In genomic region chr2:101064868-101065549, GRCh38 we compare ENCODE assay signal across 1 cellular context.
TF ChIP-seq lines count a peak whose summit lies in the region.

No MANE protein-coding gene starts in this region.

TF ChIP-seq in HepG2, 621 proteins besides CTCF, POLR2A, EP300 and RAD21 (continued from another document and continues in another):
- no peak for TF ChIP-seq TFDP2 (CRISPR knock-in tag; IDR thresholded peaks at IDR 0.05)
- no peak for TF ChIP-seq ZNF567 (CRISPR knock-in tag; IDR thresholded peaks at IDR 0.05; ENCODE audit: borderline replicate concordance)
- no peak for TF ChIP-seq SRF (IDR thresholded peaks at IDR 0.05; ENCODE audit: low read depth, low read length)
- TF ChIP-seq KLF13 (CRISPR knock-in tag; IDR thresholded peaks at IDR 0.05) = no peak
- no peak for TF ChIP-seq EZH2 (conservative IDR thresholded peaks at IDR 0.05; ENCODE audit: low read depth, low read length)
- peak; percentile 52; the same call in 1 of the 2 replicates for TF ChIP-seq ZFP36L1 (CRISPR knock-in tag; IDR thresholded peaks at IDR 0.05)
- no peak for TF ChIP-seq GMEB2 (CRISPR knock-in tag; IDR thresholded peaks at IDR 0.05; ENCODE audit: low read depth)
- TF ChIP-seq NPAS2 (CRISPR knock-in tag; IDR thresholded peaks at IDR 0.05; ENCODE audit: borderline replicate concordance) = no peak
- no peak for TF ChIP-seq ZNF296 (CRISPR knock-in tag; conservative IDR thresholded peaks at IDR 0.05)
- no peak; the same call in 1 of the 2 replicates for TF ChIP-seq ZNF691 (CRISPR knock-in tag; IDR thresholded peaks at IDR 0.05; ENCODE audit: borderline replicate concordance, low read depth)
- no peak for TF ChIP-seq ZHX1 (CRISPR knock-in tag; IDR thresholded peaks at IDR 0.05; ENCODE audit: low read depth)
- 0 out of 2 replicates have a peak, but pooled peaks have one; percentile 69 for TF ChIP-seq ZNF614 (CRISPR knock-in tag; IDR thresholded peaks at IDR 0.05; ENCODE audit: borderline replicate concordance)
- no peak; the same call in 1 of the 2 replicates for TF ChIP-seq ZNF639 (CRISPR knock-in tag; conservative IDR thresholded peaks at IDR 0.05)
- TF ChIP-seq ZNF24 (IDR thresholded peaks at IDR 0.05) = no peak
- TF ChIP-seq ZBTB43 (CRISPR knock-in tag; conservative IDR thresholded peaks at IDR 0.05) = 0 out of 2 replicates have a peak, but pooled peaks have one; percentile 48
- no peak for TF ChIP-seq ZNF512 (CRISPR knock-in tag; IDR thresholded peaks at IDR 0.05)
- no peak for TF ChIP-seq MZF1 (CRISPR knock-in tag; IDR thresholded peaks at IDR 0.05; ENCODE audit: borderline replicate concordance)
- TF ChIP-seq ZNF746 (CRISPR knock-in tag; IDR thresholded peaks at IDR 0.05) = no peak
- TF ChIP-seq ZNF383 (CRISPR knock-in tag; IDR thresholded peaks at IDR 0.05; ENCODE audit: borderline replicate concordance) = no peak
- TF ChIP-seq ZFY (CRISPR knock-in tag; IDR thresholded peaks at IDR 0.05) = peak; percentile 21; the same call in 1 of the 2 replicates
- TF ChIP-seq ZNF549 (CRISPR knock-in tag; IDR thresholded peaks at IDR 0.05) = no peak
- TF ChIP-seq NR3C1 (CRISPR knock-in tag; IDR thresholded peaks at IDR 0.05) = no peak
- TF ChIP-seq SCMH1 (CRISPR knock-in tag; IDR thresholded peaks at IDR 0.05; ENCODE audit: borderline replicate concordance) = no peak
- TF ChIP-seq ZFP37 (CRISPR knock-in tag; IDR thresholded peaks at IDR 0.05; ENCODE audit: borderline replicate concordance) = no peak
- no peak for TF ChIP-seq KLF15 (CRISPR knock-in tag; IDR thresholded peaks at IDR 0.05; ENCODE audit: borderline replicate concordance)
- no peak for TF ChIP-seq SRSF9 (IDR thresholded peaks at IDR 0.05; ENCODE audit: borderline replicate concordance, insufficient read depth, low read depth, low read length, poor library complexity, severe bottlenecking)
- TF ChIP-seq ZSCAN20 (CRISPR knock-in tag; IDR thresholded peaks at IDR 0.05; ENCODE audit: borderline replicate concordance) = no peak
- TF ChIP-seq ZNF276 (CRISPR knock-in tag; IDR thresholded peaks at IDR 0.05; ENCODE audit: low read depth) = no peak
- no peak for TF ChIP-seq SUZ12 (IDR thresholded peaks at IDR 0.05; ENCODE audit: low read depth, low read length)
- no peak for TF ChIP-seq BRF2 (CRISPR knock-in tag; IDR thresholded peaks at IDR 0.05)
- no peak for TF ChIP-seq ZSCAN25 (CRISPR knock-in tag; IDR thresholded peaks at IDR 0.05)
- no peak for TF ChIP-seq ATF7 (IDR thresholded peaks at IDR 0.05)
- no peak for TF ChIP-seq ATF7 (CRISPR knock-in tag; IDR thresholded peaks at IDR 0.05)
- TF ChIP-seq CSRNP1 (CRISPR knock-in tag; IDR thresholded peaks at IDR 0.05) = 0 out of 2 replicates have a peak, but pooled peaks have one; percentile 49
- no peak for TF ChIP-seq ZNF646 (CRISPR knock-in tag; IDR thresholded peaks at IDR 0.05)
- no peak for TF ChIP-seq ZFP36L2 (CRISPR knock-in tag; IDR thresholded peaks at IDR 0.05)
